In genomic region chr5:67679184-67679855, GRCh38 we compare ENCODE assay signal across 21 cellular contexts.
A peak's percentile ranks its signal among the peaks of the same experiment; 100 is the strongest.
DNase-seq lines count a peak whose midpoint lies in the region; ATAC-seq and TF ChIP-seq lines count a peak whose summit lies in the region.
"Had no signal": no experiment of that assay in that cellular context is flagged by ENCODE, and none has a peak within 500 bp of the region (broad histone marks: within the 10 kb centered on the region; RNA-seq: fewer than 3 reads in every experiment).

No MANE protein-coding gene starts in this region.

- H3K9me3 ChIP-seq in aorta (ENCODE audit: control insufficient read depth, low read length) (no peaks in the 10 kb centered on the region), heart left ventricle (peaks cover 0 to 4% (median 0%) of the 10 kb centered on the region in 12 donors)
- H3K9me3 ChIP-seq: lower lobe of right lung, transverse colon had no signal

- H3K4me1 ChIP-seq in aorta (ENCODE audit: control insufficient read depth in 1 of 2, insufficient read depth in 2 of 2, low read length in 2 of 2): no peaks in the 10 kb centered on the region
- H3K4me1 ChIP-seq in heart left ventricle: peaks cover 0 to 16% (median 0%) of the 10 kb centered on the region in 12 donors
- H3K4me1 ChIP-seq: lower lobe of right lung, transverse colon had no signal

- intact Hi-C loops in aorta (cut with DNase I) (no loop called here), heart left ventricle (cut with DNase I) (no loop called here)

- TF ChIP-seq POLR2A in heart left ventricle (IDR thresholded peaks at IDR 0.05): no peak

- ATAC-seq in aorta (ENCODE audit: low FRiP score) (peak; percentile 6), GM21825 (IDR thresholded peaks at IDR 0.05; ENCODE audit: unreplicated experiment) (no peak), heart left ventricle (no peak)
- ATAC-seq: lower lobe of right lung had no signal

- H3K27ac ChIP-seq in aorta (ENCODE audit: low read depth in 1 of 2, low read length in 2 of 2) (no peak overlapping the region), heart left ventricle (no peak overlapping the region)
- H3K27ac ChIP-seq: lower lobe of right lung, transverse colon had no signal

- H3K4me3 ChIP-seq in aorta (ENCODE audit: low read length in 2 of 2) (no peak overlapping the region), heart left ventricle (no peak overlapping the region)
- H3K4me3 ChIP-seq: lower lobe of right lung, transverse colon had no signal

- 93 to 94% methylated on average over 7 of the region's 7 CpGs for WGBS in aorta, 2 donors
- 79 to 90% (median 87%) methylated on average over 7 of the region's 7 CpGs for WGBS in heart left ventricle, 4 donors

- no peak for TF ChIP-seq CTCF in heart left ventricle (IDR thresholded peaks at IDR 0.05)

- H3K36me3 ChIP-seq in aorta (ENCODE audit: control insufficient read depth in 1 of 2, insufficient read depth in 2 of 2, low read length in 1 of 2) (no peaks in the 10 kb centered on the region), heart left ventricle (no peaks in the 10 kb centered on the region)
- H3K36me3 ChIP-seq: lower lobe of right lung, transverse colon had no signal

- DNase-seq in NCI-H748 (lab: John Stamatoyannopoulos, UW; ENCODE audit: unreplicated experiment) (peak; percentile 47), NCI-H748 treated with DMSO at 0.1 percent for 48 hours (lab: John Stamatoyannopoulos, UW) (no peak), NCI-H446 treated with DMSO at 0.1 percent for 48 hours (lab: John Stamatoyannopoulos, UW) (peak; percentile 17), cerebellar nuclear complex (lab: John Stamatoyannopoulos, UW) (peak; percentile 12 to 83), aorta (no peak), HT-29 (ENCODE audit: low spot score) (no peak), heart left ventricle (no peak)
- DNase-seq: activated CD4-positive, alpha-beta T cell treated with anti-CD3 and anti-CD28 coated beads, Interleukin-2, amount 10 ng/mL, durations not matched to agents 7 days and 5 days; activated naive CD4-positive, alpha-beta T cell treated with anti-CD3 and anti-CD28 coated beads, Interleukin-2, amount 10 ng/mL, durations not matched to agents 7 days and 5 days; AML-193; amygdala; CD4-positive, alpha-beta memory T cell; H7; Kasumi-1; lower lobe of right lung; NCI-H1105 treated with DMSO at 0.1 percent for 48 hours; NCI-H510A; nephron progenitor cell; stimulated activated CD4-positive, alpha-beta T cell treated with anti-CD3 and anti-CD28 coated beads, Interleukin-15, amount 100 ng/mL, for 24 hours; transverse colon had no signal

- H3K27me3 ChIP-seq in aorta (ENCODE audit: control insufficient read depth in 1 of 2, insufficient read depth in 2 of 2, low read length in 1 of 2): no peaks in the 10 kb centered on the region
- H3K27me3 ChIP-seq in heart left ventricle: no peaks in the 10 kb centered on the region
- H3K27me3 ChIP-seq: transverse colon had no signal

Comparison
In these comparisons a context has a peak if more than half of its experiments do, and no peak if none do; other contexts are left out.
1. DNase-seq: peak in NCI-H748 (single experiment), NCI-H446 treated with DMSO at 0.1 percent for 48 hours (single experiment) and cerebellar nuclear complex (2 of 2); none in NCI-H748 treated with DMSO at 0.1 percent for 48 hours (single experiment), aorta (0 of 2), HT-29 (single experiment) and heart left ventricle (0 of 5).